1 cellular context compared by ENCODE assay signal in the genomic region with DNA sequence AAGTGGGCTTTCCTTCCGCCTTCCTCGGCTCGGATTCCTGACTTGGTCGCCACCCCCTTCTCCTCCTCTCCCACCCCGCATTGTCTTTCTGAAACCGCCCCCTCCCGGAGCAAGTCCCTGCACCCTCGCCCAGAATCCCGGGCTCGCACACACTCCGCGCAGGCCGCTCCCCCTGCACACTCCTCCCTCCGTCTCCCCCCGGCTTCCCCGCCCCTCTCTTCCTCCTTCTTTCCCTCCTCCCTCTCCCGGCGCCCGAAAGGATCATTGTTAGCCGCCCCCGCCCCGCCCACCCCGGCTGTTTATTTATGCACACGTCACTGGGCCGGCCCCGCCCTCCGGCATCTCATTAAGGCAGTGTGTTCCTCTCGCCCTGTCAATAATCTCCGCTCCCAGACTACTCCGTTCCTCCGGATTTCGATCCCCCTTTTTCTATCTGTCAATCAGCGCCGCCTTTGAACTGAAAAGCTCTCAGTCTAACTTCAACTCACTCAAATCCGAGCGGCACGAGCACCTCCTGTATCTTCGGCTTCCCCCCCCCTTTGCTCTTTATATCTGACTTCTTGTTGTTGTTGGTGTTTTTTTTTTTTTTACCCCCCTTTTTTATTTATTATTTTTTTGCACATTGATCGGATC.
TF ChIP-seq lines count a peak whose summit lies in the region.

Gene TCF7L2 (plus strand): TSS at position 373 of the 633 bp plus-strand sequence. CDS start 510 bp downstream, outside the sequence.

TF ChIP-seq in SK-N-SH, 30 proteins besides CTCF, POLR2A, EP300 and RAD21 (continued from another document):
- no peak for TF ChIP-seq IRF3 (IDR thresholded peaks at IDR 0.05; ENCODE audit: low read depth, low read length)
- TF ChIP-seq TEAD4 (IDR thresholded peaks at IDR 0.05; ENCODE audit: borderline replicate concordance, insufficient read depth): no peak
- TF ChIP-seq, protein P1, sequence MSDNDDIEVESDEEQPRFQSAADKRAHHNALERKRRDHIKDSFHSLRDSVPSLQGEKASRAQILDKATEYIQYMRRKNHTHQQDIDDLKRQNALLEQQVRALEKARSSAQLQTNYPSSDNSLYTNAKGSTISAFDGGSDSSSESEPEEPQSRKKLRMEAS (IDR thresholded peaks at IDR 0.05; ENCODE audit: low read depth): no peak
- TF ChIP-seq NFIC (IDR thresholded peaks at IDR 0.05; ENCODE audit: borderline replicate concordance): no peak
- peak; percentile 37 for TF ChIP-seq NRF1 (IDR thresholded peaks at IDR 0.05; ENCODE audit: low read depth, low read length)
- no peak for TF ChIP-seq RFX5 (IDR thresholded peaks at IDR 0.05; ENCODE audit: low read length)
- no peak for TF ChIP-seq JUND (IDR thresholded peaks at IDR 0.05)
- TF ChIP-seq, protein P2, sequence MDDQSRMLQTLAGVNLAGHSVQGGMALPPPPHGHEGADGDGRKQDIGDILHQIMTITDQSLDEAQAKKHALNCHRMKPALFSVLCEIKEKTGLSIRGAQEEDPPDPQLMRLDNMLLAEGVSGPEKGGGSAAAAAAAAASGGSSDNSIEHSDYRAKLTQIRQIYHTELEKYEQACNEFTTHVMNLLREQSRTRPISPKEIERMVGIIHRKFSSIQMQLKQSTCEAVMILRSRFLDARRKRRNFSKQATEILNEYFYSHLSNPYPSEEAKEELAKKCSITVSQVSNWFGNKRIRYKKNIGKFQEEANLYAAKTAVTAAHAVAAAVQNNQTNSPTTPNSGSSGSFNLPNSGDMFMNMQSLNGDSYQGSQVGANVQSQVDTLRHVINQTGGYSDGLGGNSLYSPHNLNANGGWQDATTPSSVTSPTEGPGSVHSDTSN (IDR thresholded peaks at IDR 0.05): peak; percentile 88
- TF ChIP-seq, protein P3, sequence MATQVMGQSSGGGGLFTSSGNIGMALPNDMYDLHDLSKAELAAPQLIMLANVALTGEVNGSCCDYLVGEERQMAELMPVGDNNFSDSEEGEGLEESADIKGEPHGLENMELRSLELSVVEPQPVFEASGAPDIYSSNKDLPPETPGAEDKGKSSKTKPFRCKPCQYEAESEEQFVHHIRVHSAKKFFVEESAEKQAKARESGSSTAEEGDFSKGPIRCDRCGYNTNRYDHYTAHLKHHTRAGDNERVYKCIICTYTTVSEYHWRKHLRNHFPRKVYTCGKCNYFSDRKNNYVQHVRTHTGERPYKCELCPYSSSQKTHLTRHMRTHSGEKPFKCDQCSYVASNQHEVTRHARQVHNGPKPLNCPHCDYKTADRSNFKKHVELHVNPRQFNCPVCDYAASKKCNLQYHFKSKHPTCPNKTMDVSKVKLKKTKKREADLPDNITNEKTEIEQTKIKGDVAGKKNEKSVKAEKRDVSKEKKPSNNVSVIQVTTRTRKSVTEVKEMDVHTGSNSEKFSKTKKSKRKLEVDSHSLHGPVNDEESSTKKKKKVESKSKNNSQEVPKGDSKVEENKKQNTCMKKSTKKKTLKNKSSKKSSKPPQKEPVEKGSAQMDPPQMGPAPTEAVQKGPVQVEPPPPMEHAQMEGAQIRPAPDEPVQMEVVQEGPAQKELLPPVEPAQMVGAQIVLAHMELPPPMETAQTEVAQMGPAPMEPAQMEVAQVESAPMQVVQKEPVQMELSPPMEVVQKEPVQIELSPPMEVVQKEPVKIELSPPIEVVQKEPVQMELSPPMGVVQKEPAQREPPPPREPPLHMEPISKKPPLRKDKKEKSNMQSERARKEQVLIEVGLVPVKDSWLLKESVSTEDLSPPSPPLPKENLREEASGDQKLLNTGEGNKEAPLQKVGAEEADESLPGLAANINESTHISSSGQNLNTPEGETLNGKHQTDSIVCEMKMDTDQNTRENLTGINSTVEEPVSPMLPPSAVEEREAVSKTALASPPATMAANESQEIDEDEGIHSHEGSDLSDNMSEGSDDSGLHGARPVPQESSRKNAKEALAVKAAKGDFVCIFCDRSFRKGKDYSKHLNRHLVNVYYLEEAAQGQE (IDR thresholded peaks at IDR 0.05; ENCODE audit: low read depth, low read length): no peak
- no peak for TF ChIP-seq FOXJ3 (CRISPR knock-in tag; IDR thresholded peaks at IDR 0.05)
- no peak for TF ChIP-seq FOXM1 (IDR thresholded peaks at IDR 0.05; ENCODE audit: low read depth)
- no peak for TF ChIP-seq USF1 (IDR thresholded peaks at IDR 0.05; ENCODE audit: borderline replicate concordance, low read depth)
- peak; percentile 65 for TF ChIP-seq POLR2AphosphoS5 (IDR thresholded peaks at IDR 0.05; ENCODE audit: low read depth, low read length)
- no peak for TF ChIP-seq SMC3 (IDR thresholded peaks at IDR 0.05; ENCODE audit: low read depth, low read length)
- TF ChIP-seq ELF1 (IDR thresholded peaks at IDR 0.05): peak; percentile 19; the same call in 1 of the 2 replicates
- no peak for TF ChIP-seq USF2 (IDR thresholded peaks at IDR 0.05; ENCODE audit: borderline replicate concordance, low read depth, low read length)
- no peak for TF ChIP-seq RCOR1 (IDR thresholded peaks at IDR 0.05; ENCODE audit: low read length)
- no peak for TF ChIP-seq MEF2A (IDR thresholded peaks at IDR 0.05; ENCODE audit: borderline replicate concordance, low read depth)
- TF ChIP-seq MXI1 (IDR thresholded peaks at IDR 0.05; ENCODE audit: low read depth, low read length): 0 out of 2 replicates have a peak, but pooled peaks have one; percentile 17
- TF ChIP-seq TCF12 (IDR thresholded peaks at IDR 0.05): no peak
